In genomic region chr20:50861012-50861411, GRCh38 we compare ENCODE assay signal across 23 cellular contexts.
"Had no signal": no experiment of that assay in that cellular context is flagged by ENCODE, and none has a peak within 500 bp of the region (broad histone marks: within the 10 kb centered on the region; RNA-seq: fewer than 3 reads in every experiment).

No MANE protein-coding gene starts in this region.

- H3K36me3 Mint-ChIP-seq: activated naive CD8-positive, alpha-beta T cell treated with anti-CD3 and anti-CD28 coated beads, Interleukin-2, amount 10 ng/mL, durations not matched to agents 7 days and 5 days had no signal

- H3K27ac Mint-ChIP-seq: activated CD4-positive, alpha-beta memory T cell treated with anti-CD3 and anti-CD28 coated beads, Interleukin-2, amount 10 ng/mL, durations not matched to agents 7 days and 5 days; activated naive CD4-positive, alpha-beta T cell treated with anti-CD3 and anti-CD28 coated beads for 36 hours; activated naive CD8-positive, alpha-beta T cell treated with anti-CD3 and anti-CD28 coated beads, Interleukin-2, amount 10 ng/mL, durations not matched to agents 7 days and 5 days; activated T-cell treated with anti-CD3 and anti-CD28 coated beads, Interleukin-2, amount 50 U/mL, for 72 hours; progenitor cell of endocrine pancreas had no signal

- H3K27me3 Mint-ChIP-seq: activated CD4-positive, alpha-beta memory T cell treated with anti-CD3 and anti-CD28 coated beads, Interleukin-2, amount 10 ng/mL, durations not matched to agents 7 days and 5 days; activated naive CD8-positive, alpha-beta T cell treated with anti-CD3 and anti-CD28 coated beads, Interleukin-2, amount 10 ng/mL, durations not matched to agents 7 days and 5 days; naive B cell; progenitor cell of endocrine pancreas had no signal

- H3K4me3 ChIP-seq: coronary artery, heart left ventricle, thyroid gland, upper lobe of right lung had no signal

- H3K27ac ChIP-seq: coronary artery, epithelial cell of prostate, heart left ventricle, thyroid gland, upper lobe of right lung had no signal

- H3K9me3 ChIP-seq: heart left ventricle, thyroid gland, upper lobe of right lung had no signal

- H3K4me3 Mint-ChIP-seq: activated CD4-positive, alpha-beta memory T cell treated with anti-CD3 and anti-CD28 coated beads, Interleukin-2, amount 10 ng/mL, durations not matched to agents 7 days and 5 days; activated naive CD4-positive, alpha-beta T cell treated with anti-CD3 and anti-CD28 coated beads for 36 hours; activated naive CD8-positive, alpha-beta T cell treated with anti-CD3 and anti-CD28 coated beads, Interleukin-2, amount 10 ng/mL, durations not matched to agents 7 days and 5 days; activated T-cell treated with anti-CD3 and anti-CD28 coated beads, Interleukin-2, amount 50 U/mL, for 72 hours; naive B cell; neural crest cell had no signal

- DNase-seq: activated CD4-positive, alpha-beta memory T cell treated with anti-CD3 and anti-CD28 coated beads, Interleukin-2, amount 10 ng/mL, durations not matched to agents 7 days and 5 days; activated CD4-positive, alpha-beta T cell treated with anti-CD3 and anti-CD28 coated beads for 48 hours; activated effector memory CD4-positive, alpha-beta T cell treated with Interleukin-2 at 50 U/mL for 16 hours; activated naive CD4-positive, alpha-beta T cell treated with anti-CD3 and anti-CD28 coated beads for 36 hours; activated naive CD8-positive, alpha-beta T cell treated with anti-CD3 and anti-CD28 coated beads, Interleukin-2, amount 10 ng/mL, durations not matched to agents 7 days and 5 days; activated T-cell treated with anti-CD3 and anti-CD28 coated beads, Interleukin-2, amount 50 U/mL, for 72 hours; amygdala; cerebellar nuclear complex; heart left ventricle; islet precursor cell; left cardiac atrium; mesendoderm; naive B cell; retina; stimulated activated CD4-positive, alpha-beta T cell treated with anti-CD3 and anti-CD28 coated beads, Interleukin-4, amount 100 ng/mL, for 24 hours; stimulated activated naive CD8-positive, alpha-beta T cell treated with anti-CD3 and anti-CD28 coated beads, Interleukin-15, Interleukin-2, amounts not matched to agents 100 U/mL and 50 U/mL, for 24 hours; T-helper 9 cell; upper lobe of right lung had no signal

- H3K4me1 Mint-ChIP-seq: activated CD4-positive, alpha-beta memory T cell treated with anti-CD3 and anti-CD28 coated beads, Interleukin-2, amount 10 ng/mL, durations not matched to agents 7 days and 5 days; activated naive CD8-positive, alpha-beta T cell treated with anti-CD3 and anti-CD28 coated beads, Interleukin-2, amount 10 ng/mL, durations not matched to agents 7 days and 5 days; neural crest cell had no signal

- H3K36me3 ChIP-seq: heart left ventricle, thyroid gland, upper lobe of right lung had no signal

- H3K4me1 ChIP-seq: heart left ventricle, upper lobe of right lung had no signal

- H3K9me3 Mint-ChIP-seq: activated CD4-positive, alpha-beta memory T cell treated with anti-CD3 and anti-CD28 coated beads, Interleukin-2, amount 10 ng/mL, durations not matched to agents 7 days and 5 days; activated naive CD4-positive, alpha-beta T cell treated with anti-CD3 and anti-CD28 coated beads for 36 hours; activated naive CD8-positive, alpha-beta T cell treated with anti-CD3 and anti-CD28 coated beads, Interleukin-2, amount 10 ng/mL, durations not matched to agents 7 days and 5 days; activated T-cell treated with anti-CD3 and anti-CD28 coated beads, Interleukin-2, amount 50 U/mL, for 72 hours; naive B cell; neural crest cell had no signal

- H3K27me3 ChIP-seq: heart left ventricle, thyroid gland, upper lobe of right lung had no signal
